8 cellular contexts compared by ENCODE assay signal in genomic region chr3:32392530-32393302, GRCh38. TPM values are rescaled to one million over a fixed set of nuclear protein-coding genes. Genes with fewer than 3 reads are reported as not detected.
DNase-seq lines count a peak whose midpoint lies in the region; ATAC-seq and TF ChIP-seq lines count a peak whose summit lies in the region.

No MANE protein-coding gene starts in this region.

- H3K9me3 Mint-ChIP-seq in central memory CD8-positive, alpha-beta T cell = no peaks in the 10 kb centered on the region
- no peaks in the 10 kb centered on the region for H3K9me3 Mint-ChIP-seq in stimulated activated naive CD8-positive, alpha-beta T cell treated with anti-CD3 and anti-CD28 coated beads, Interleukin-15, Interleukin-2, amounts not matched to agents 100 ng/mL and 50 ng/mL, for 24 hours

- DNase-seq in DMS 273 (lab: John Stamatoyannopoulos, UW; ENCODE audit: unreplicated experiment) (peak; percentile 52), DMS 273 treated with DMSO at 0.1 percent for 48 hours (lab: John Stamatoyannopoulos, UW) (no peak), RWPE1 (ENCODE audit: low spot score) (no peak), left lobe of liver (ENCODE audit: low spot score) (no peak), superior temporal gyrus (ENCODE audit: extremely low spot score) (no peak), NCI-H146 treated with DMSO at 0.1 percent for 48 hours (lab: John Stamatoyannopoulos, UW; ENCODE audit: unreplicated experiment) (no peak)
- DNase-seq in central memory CD8-positive, alpha-beta T cell (ENCODE audit: low spot score in 2 of 2) = no peak

- H3K36me3 Mint-ChIP-seq in central memory CD8-positive, alpha-beta T cell (ENCODE audit: insufficient read depth) = peaks cover 5% of the 10 kb centered on the region
- peaks cover 17% of the 10 kb centered on the region for H3K36me3 Mint-ChIP-seq in stimulated activated naive CD8-positive, alpha-beta T cell treated with anti-CD3 and anti-CD28 coated beads, Interleukin-15, Interleukin-2, amounts not matched to agents 100 ng/mL and 50 ng/mL, for 24 hours (ENCODE audit: low read depth)

- no peak for TF ChIP-seq CTCF in RWPE1 (conservative IDR thresholded peaks at IDR 0.05; ENCODE audit: low read depth)

- H3K27ac ChIP-seq in RWPE1 = peak overlapping the region; percentile 76

- CTCF ChIA-PET in RWPE1 (lab: Yijun Ruan, JAX) = no interaction called here

- peak; percentile 22 for ATAC-seq in central memory CD8-positive, alpha-beta T cell (replicated peaks; ENCODE audit: extremely low read depth, poor library complexity, severe bottlenecking)
- peak; percentile 36 for ATAC-seq in left lobe of liver

- peak overlapping the region; percentile 97 for H3K27ac Mint-ChIP-seq in central memory CD8-positive, alpha-beta T cell (ENCODE audit: low read depth)
- H3K27ac Mint-ChIP-seq in stimulated activated naive CD8-positive, alpha-beta T cell treated with anti-CD3 and anti-CD28 coated beads, Interleukin-15, Interleukin-2, amounts not matched to agents 100 ng/mL and 50 ng/mL, for 24 hours = peak overlapping the region; percentile 94

- POLR2A ChIA-PET in RWPE1 (lab: Yijun Ruan, JAX; ENCODE audit: low non-redundant PET) = no interaction called here

- peak overlapping the region; percentile 98 for H3K4me3 Mint-ChIP-seq in central memory CD8-positive, alpha-beta T cell
- peak overlapping the region; percentile 93 for H3K4me3 Mint-ChIP-seq in stimulated activated naive CD8-positive, alpha-beta T cell treated with anti-CD3 and anti-CD28 coated beads, Interleukin-15, Interleukin-2, amounts not matched to agents 100 ng/mL and 50 ng/mL, for 24 hours

- no peaks in the 10 kb centered on the region for H3K27me3 Mint-ChIP-seq in central memory CD8-positive, alpha-beta T cell
- no peaks in the 10 kb centered on the region for H3K27me3 Mint-ChIP-seq in stimulated activated naive CD8-positive, alpha-beta T cell treated with anti-CD3 and anti-CD28 coated beads, Interleukin-15, Interleukin-2, amounts not matched to agents 100 ng/mL and 50 ng/mL, for 24 hours

- peaks cover 58% of the 10 kb centered on the region for H3K4me1 Mint-ChIP-seq in central memory CD8-positive, alpha-beta T cell
- peaks cover 66% of the 10 kb centered on the region for H3K4me1 Mint-ChIP-seq in stimulated activated naive CD8-positive, alpha-beta T cell treated with anti-CD3 and anti-CD28 coated beads, Interleukin-15, Interleukin-2, amounts not matched to agents 100 ng/mL and 50 ng/mL, for 24 hours (ENCODE audit: low read depth)

RNA-seq across cellular contexts. Expression of gene CMTM7, which starts 1.1 kb away (rescaled TPM):
- 3.6 TPM for total RNA-seq in left lobe of liver
